18 cellular contexts compared by ENCODE assay signal in genomic region chr1:155673003-155673402, GRCh38.
"Had no signal": no experiment of that assay in that cellular context is flagged by ENCODE, and none has a peak within 500 bp of the region (broad histone marks: within the 10 kb centered on the region; RNA-seq: fewer than 3 reads in every experiment).

No MANE protein-coding gene starts in this region.

- H3K27me3 Mint-ChIP-seq: naive thymus-derived CD8-positive, alpha-beta T cell had no signal

- DNase-seq: effector CD4-positive, alpha-beta T cell; heart left ventricle; hippocampal formation; left colon; mammary epithelial cell; mucosa of descending colon; naive thymus-derived CD8-positive, alpha-beta T cell; posterior cingulate gyrus; small intestine; stimulated activated CD4-positive, alpha-beta T cell treated with anti-CD3 and anti-CD28 coated beads, Interleukin-12 subunit alpha, Interleukin-12 subunit beta, amount 100 ng/mL, for 4 hours; stimulated activated naive CD4-positive, alpha-beta T cell; stomach; substantia nigra; transverse colon had no signal

- H3K27ac ChIP-seq: coronary artery, heart left ventricle, right atrium auricular region, stomach, thoracic aorta, transverse colon had no signal

- H3K9me3 ChIP-seq: heart left ventricle, mucosa of descending colon, right atrium auricular region, stomach, thoracic aorta, transverse colon had no signal

- H3K9me3 Mint-ChIP-seq: naive thymus-derived CD8-positive, alpha-beta T cell; neural crest cell had no signal

- H3K4me3 ChIP-seq: coronary artery, heart left ventricle, mucosa of descending colon, right atrium auricular region, stomach, thoracic aorta, transverse colon had no signal

- H3K4me1 Mint-ChIP-seq: neural crest cell had no signal

- H3K27ac Mint-ChIP-seq: naive thymus-derived CD8-positive, alpha-beta T cell had no signal

- H3K4me1 ChIP-seq: right atrium auricular region, stomach had no signal

- H3K4me3 Mint-ChIP-seq: naive thymus-derived CD8-positive, alpha-beta T cell; neural crest cell had no signal

- ATAC-seq: heart left ventricle; left colon; mucosa of descending colon; naive thymus-derived CD8-positive, alpha-beta T cell had no signal

- H3K27me3 ChIP-seq: heart left ventricle, right atrium auricular region, stomach, transverse colon had no signal
